8 cellular contexts compared by ENCODE assay signal in genomic region chr2:8525582-8526402, GRCh38.
DNase-seq lines count a peak whose midpoint lies in the region; ATAC-seq lines count a peak whose summit lies in the region.

No MANE protein-coding gene starts in this region.

- H3K27me3 Mint-ChIP-seq in activated T-helper 2 cell treated with anti-CD3 and anti-CD28 coated beads, Interferon-gamma antibody, Interleukin-2, Interleukin-4, amounts not matched to agents 10 μg/mL and 5 μg/mL and 100 μg/mL, durations not matched to agents 14 hours and 24 hours and 36 hours (ENCODE audit: low read depth), result peaks cover 3% of the 10 kb centered on the region

- peak; percentile 64 for DNase-seq in NAMALWA (ENCODE audit: low spot score)
- DNase-seq in SW480 (ENCODE audit: low spot score), result peak; percentile 88
- DNase-seq in cardiac septum (ENCODE audit: low spot score), result peak; percentile 87
- DNase-seq in pons (ENCODE audit: low spot score), result peak; percentile 81
- DNase-seq in dermis blood vessel endothelial cell, result no peak
- no peak for DNase-seq in activated T-helper 2 cell treated with anti-CD3 and anti-CD28 coated beads, Interferon-gamma antibody, Interleukin-2, Interleukin-4, amounts not matched to agents 10 μg/mL and 5 μg/mL and 100 μg/mL, durations not matched to agents 14 hours and 24 hours and 36 hours (ENCODE audit: low spot score)

- no peak overlapping the region for H3K4me3 Mint-ChIP-seq in activated T-helper 2 cell treated with anti-CD3 and anti-CD28 coated beads, Interferon-gamma antibody, Interleukin-2, Interleukin-4, amounts not matched to agents 10 μg/mL and 5 μg/mL and 100 μg/mL, durations not matched to agents 14 hours and 24 hours and 36 hours (ENCODE audit: low read depth)

- H3K36me3 Mint-ChIP-seq in activated T-helper 2 cell treated with anti-CD3 and anti-CD28 coated beads, Interferon-gamma antibody, Interleukin-2, Interleukin-4, amounts not matched to agents 10 μg/mL and 5 μg/mL and 100 μg/mL, durations not matched to agents 14 hours and 24 hours and 36 hours (ENCODE audit: low read depth), result peaks cover 6% of the 10 kb centered on the region

- H3K4me1 Mint-ChIP-seq in activated T-helper 2 cell treated with anti-CD3 and anti-CD28 coated beads, Interferon-gamma antibody, Interleukin-2, Interleukin-4, amounts not matched to agents 10 μg/mL and 5 μg/mL and 100 μg/mL, durations not matched to agents 14 hours and 24 hours and 36 hours (ENCODE audit: low read depth), result peaks cover 35% of the 10 kb centered on the region

- intact Hi-C loops in cardiac septum (cut with DNase I), result no loop called here
- intact Hi-C loops in activated T-helper 2 cell treated with anti-CD3 and anti-CD28 coated beads, Interferon-gamma antibody, Interleukin-2, Interleukin-4, amounts not matched to agents 10 μg/mL and 5 μg/mL and 100 μg/mL, durations not matched to agents 14 hours and 24 hours and 36 hours (cut with micrococcal nuclease), result no loop called here

- H3K27ac Mint-ChIP-seq in activated T-helper 2 cell treated with anti-CD3 and anti-CD28 coated beads, Interferon-gamma antibody, Interleukin-2, Interleukin-4, amounts not matched to agents 10 μg/mL and 5 μg/mL and 100 μg/mL, durations not matched to agents 14 hours and 24 hours and 36 hours, result no peak overlapping the region

- peak; percentile 43 for ATAC-seq in GM18508 (IDR thresholded peaks at IDR 0.05; ENCODE audit: insufficient read depth, unreplicated experiment)
- peak; percentile 79 for ATAC-seq in HG02642 (IDR thresholded peaks at IDR 0.05; ENCODE audit: poor library complexity, unreplicated experiment)

- peaks cover 3% of the 10 kb centered on the region for H3K9me3 Mint-ChIP-seq in activated T-helper 2 cell treated with anti-CD3 and anti-CD28 coated beads, Interferon-gamma antibody, Interleukin-2, Interleukin-4, amounts not matched to agents 10 μg/mL and 5 μg/mL and 100 μg/mL, durations not matched to agents 14 hours and 24 hours and 36 hours

Comparison
In these comparisons a context has a peak if more than half of its experiments do, and no peak if none do; other contexts are left out.
1. DNase-seq: peak in NAMALWA (single experiment), SW480 (single experiment), cardiac septum (single experiment) and pons (single experiment); none in dermis blood vessel endothelial cell (single experiment) and activated T-helper 2 cell treated with anti-CD3 and anti-CD28 coated beads, Interferon-gamma antibody, Interleukin-2, Interleukin-4, amounts not matched to agents 10 μg/mL and 5 μg/mL and 100 μg/mL, durations not matched to agents 14 hours and 24 hours and 36 hours (single experiment).